Comparison of ENCODE assay signal across 2 cellular contexts in genomic region chr7:129103561-129104324, GRCh38.
TF ChIP-seq lines count a peak whose summit lies in the region.

No MANE protein-coding gene starts in this region.

TF ChIP-seq in K562, 482 proteins besides CTCF, POLR2A, EP300 and RAD21:
- no peak for TF ChIP-seq ATF2 (CRISPR knock-in tag; IDR thresholded peaks at IDR 0.05)
- TF ChIP-seq ZKSCAN1 (IDR thresholded peaks at IDR 0.05; ENCODE audit: low read depth, low read length) = peak; percentile 33; the same call in 1 of the 2 replicates

TF ChIP-seq in HepG2, 621 proteins besides CTCF, POLR2A, EP300 and RAD21:
- TF ChIP-seq ZKSCAN1 (IDR thresholded peaks at IDR 0.05; ENCODE audit: low read length) (0 out of 2 replicates have a peak, but pooled peaks have one; percentile 30), NR1H2 (CRISPR knock-in tag; IDR thresholded peaks at IDR 0.05; ENCODE audit: borderline replicate concordance, low read depth) (no peak)
